ENCODE assay signal across 8 cellular contexts in genomic region chr15:75452364-75452967, GRCh38. TPM values are rescaled to one million over a fixed set of nuclear protein-coding genes. Genes with fewer than 3 reads are reported as not detected.
DNase-seq lines count a peak whose midpoint lies in the region; ATAC-seq lines count a peak whose summit lies in the region.

No MANE protein-coding gene starts in this region.

- peaks cover 2% of the 10 kb centered on the region for H3K36me3 Mint-ChIP-seq in activated T-helper 1 cell treated with anti-CD3 and anti-CD28 coated beads, Interleukin-12 subunit alpha, Interleukin-12 subunit beta, Interleukin-2, Interleukin-4 antibody, amounts not matched to agents 30 ng/mL and 10 ng/mL and 1 ng/mL, durations not matched to agents 14 hours and 24 hours and 36 hours (ENCODE audit: low read depth)
- H3K36me3 Mint-ChIP-seq in naive thymus-derived CD8-positive, alpha-beta T cell, result peaks cover 0 to 3% (median 0%) of the 10 kb centered on the region in 3 donors

- DNase-seq in COLO829 (ENCODE audit: low spot score) (peak; percentile 45), KBM-7 (peak; percentile 92), RKO (ENCODE audit: low spot score) (peak; percentile 89), fibroblast of gingiva (ENCODE audit: low read depth) (peak; percentile 76)
- DNase-seq in activated T-helper 1 cell treated with anti-CD3 and anti-CD28 coated beads, Interleukin-12 subunit alpha, Interleukin-12 subunit beta, Interleukin-2, Interleukin-4 antibody, amounts not matched to agents 30 ng/mL and 10 ng/mL and 1 ng/mL, durations not matched to agents 14 hours and 24 hours and 36 hours (ENCODE audit: low spot score), result peak; percentile 81
- peak; percentile 61 to 85 (median 75) for DNase-seq in naive thymus-derived CD8-positive, alpha-beta T cell
- peak; percentile 65 to 82 (median 71) for DNase-seq in stimulated activated naive CD4-positive, alpha-beta T cell (lab: John Stamatoyannopoulos, UW)

- intact Hi-C loops in activated T-helper 1 cell treated with anti-CD3 and anti-CD28 coated beads, Interleukin-12 subunit alpha, Interleukin-12 subunit beta, Interleukin-2, Interleukin-4 antibody, amounts not matched to agents 30 ng/mL and 10 ng/mL and 1 ng/mL, durations not matched to agents 14 hours and 24 hours and 36 hours (cut with micrococcal nuclease), result loop anchor here (2.0 to 5.0 kb wide), 8 partner anchors 250 to 1460 kb away; partner anchors contain the start of genes ARID3B, C15orf39, FBXO22 and PML

- ATAC-seq in naive thymus-derived CD8-positive, alpha-beta T cell, result peak; percentile 11 to 13
- no peak for ATAC-seq in GM21786 (IDR thresholded peaks at IDR 0.05; ENCODE audit: unreplicated experiment)

- H3K9me3 Mint-ChIP-seq in activated T-helper 1 cell treated with anti-CD3 and anti-CD28 coated beads, Interleukin-12 subunit alpha, Interleukin-12 subunit beta, Interleukin-2, Interleukin-4 antibody, amounts not matched to agents 30 ng/mL and 10 ng/mL and 1 ng/mL, durations not matched to agents 14 hours and 24 hours and 36 hours, result no peaks in the 10 kb centered on the region
- H3K9me3 Mint-ChIP-seq in naive thymus-derived CD8-positive, alpha-beta T cell, result peaks cover 0 to 1% (median 0%) of the 10 kb centered on the region in 9 donors

- H3K4me3 Mint-ChIP-seq in activated T-helper 1 cell treated with anti-CD3 and anti-CD28 coated beads, Interleukin-12 subunit alpha, Interleukin-12 subunit beta, Interleukin-2, Interleukin-4 antibody, amounts not matched to agents 30 ng/mL and 10 ng/mL and 1 ng/mL, durations not matched to agents 14 hours and 24 hours and 36 hours, result peak overlapping the region; percentile 98
- H3K4me3 Mint-ChIP-seq in naive thymus-derived CD8-positive, alpha-beta T cell, result peak overlapping the region; percentile 94 to 99 (median 97)

- no peaks in the 10 kb centered on the region for H3K27me3 Mint-ChIP-seq in activated T-helper 1 cell treated with anti-CD3 and anti-CD28 coated beads, Interleukin-12 subunit alpha, Interleukin-12 subunit beta, Interleukin-2, Interleukin-4 antibody, amounts not matched to agents 30 ng/mL and 10 ng/mL and 1 ng/mL, durations not matched to agents 14 hours and 24 hours and 36 hours (ENCODE audit: insufficient read depth)
- H3K27me3 Mint-ChIP-seq in naive thymus-derived CD8-positive, alpha-beta T cell, result no peaks in the 10 kb centered on the region

- POLR2A ChIA-PET in naive thymus-derived CD8-positive, alpha-beta T cell (lab: Charles Lee), result interaction anchor here (0.5 to 7.7 kb wide), 19 partner anchors 8 to 1459 kb away, joined by 3 to 207 read pairs (median 5); partner anchors contain the start of genes ARID3B, IMP3, MAN2C1 and PML

- in situ Hi-C loops in KBM-7 (cut with MboI; ENCODE audit: low pct_unique_long_range_greater_than_20kb, low sequenced_read_pairs), result no loop called here

- peak overlapping the region; percentile 100 for H3K27ac Mint-ChIP-seq in activated T-helper 1 cell treated with anti-CD3 and anti-CD28 coated beads, Interleukin-12 subunit alpha, Interleukin-12 subunit beta, Interleukin-2, Interleukin-4 antibody, amounts not matched to agents 30 ng/mL and 10 ng/mL and 1 ng/mL, durations not matched to agents 14 hours and 24 hours and 36 hours
- H3K27ac Mint-ChIP-seq in naive thymus-derived CD8-positive, alpha-beta T cell, result peak overlapping the region; percentile 94 to 99 (median 98)

- H3K4me1 Mint-ChIP-seq in activated T-helper 1 cell treated with anti-CD3 and anti-CD28 coated beads, Interleukin-12 subunit alpha, Interleukin-12 subunit beta, Interleukin-2, Interleukin-4 antibody, amounts not matched to agents 30 ng/mL and 10 ng/mL and 1 ng/mL, durations not matched to agents 14 hours and 24 hours and 36 hours (ENCODE audit: low read depth), result peaks cover 41% of the 10 kb centered on the region
- H3K4me1 Mint-ChIP-seq in naive thymus-derived CD8-positive, alpha-beta T cell, result peaks cover 26 to 56% (median 49%) of the 10 kb centered on the region in 4 donors

RNA-seq across cellular contexts. Expression of gene SIN3A, which starts 1.0 kb away (rescaled TPM):
- 97.5 and 106 TPM in 2 replicates for total RNA-seq in activated T-helper 1 cell treated with anti-CD3 and anti-CD28 coated beads, Interleukin-12 subunit alpha, Interleukin-12 subunit beta, Interleukin-2, Interleukin-4 antibody, amounts not matched to agents 30 ng/mL and 10 ng/mL and 1 ng/mL, durations not matched to agents 14 hours and 24 hours and 36 hours
- total RNA-seq in naive thymus-derived CD8-positive, alpha-beta T cell, result 100 to 1,000 TPM; 130 to 137 TPM
- 10 to 100 TPM; 12.4 to 17.0 (median 12.7) TPM for polyA plus RNA-seq in naive thymus-derived CD8-positive, alpha-beta T cell
